In genomic region chr4:151611960-151612359, GRCh38 we compare ENCODE assay signal across 6 cellular contexts.
"Had no signal": no experiment of that assay in that cellular context is flagged by ENCODE, and none has a peak within 500 bp of the region (broad histone marks: within the 10 kb centered on the region; RNA-seq: fewer than 3 reads in every experiment).

No MANE protein-coding gene starts in this region.

- H3K4me3 ChIP-seq: GM12878 had no signal

- DNase-seq: GDM1, GF-D8 had no signal

- FAIRE-seq: GM12878, GM12892, GM18507, GM19239 had no signal
